In the genomic region with DNA sequence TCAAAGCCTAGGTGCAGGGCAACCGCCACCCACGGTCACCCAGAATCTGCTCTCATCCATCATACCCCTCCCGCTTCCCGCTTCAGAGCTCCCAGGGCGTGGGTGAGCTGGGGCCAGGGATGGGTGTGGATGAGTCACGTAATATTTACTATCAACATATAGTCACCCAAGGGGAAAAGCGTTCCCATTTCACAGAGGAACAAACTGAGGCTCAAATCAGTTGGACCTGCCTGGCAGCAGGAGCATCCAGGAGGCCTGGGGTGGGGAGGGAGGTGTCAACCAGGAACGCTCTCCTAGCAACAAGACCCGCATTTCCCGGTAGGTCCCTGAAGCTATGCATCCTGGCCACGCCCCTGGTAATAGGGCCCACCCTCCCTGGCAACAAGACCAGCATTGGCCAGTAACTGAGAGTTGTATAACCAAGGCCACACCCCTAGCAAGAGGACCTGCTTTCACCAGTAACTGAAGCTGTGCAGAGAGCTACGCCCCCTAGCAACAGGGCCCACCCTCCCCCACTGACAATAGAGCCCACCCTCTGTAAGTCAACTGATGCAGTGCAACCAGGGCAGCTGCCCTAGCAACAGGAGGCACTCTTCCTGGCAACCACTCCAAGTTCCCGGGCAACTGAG, we compare ENCODE assay signal across 8 cellular contexts. TPM values are rescaled to one million over a fixed set of nuclear protein-coding genes. Genes with fewer than 3 reads are reported as not detected.
DNase-seq lines count a peak whose midpoint lies in the region; ATAC-seq and TF ChIP-seq lines count a peak whose summit lies in the region.

No MANE protein-coding gene starts in this region.

- CTCF ChIA-PET in Panc1 (lab: Charles Lee) = interaction anchor here (2.3 kb wide), 1 partner anchor 39 kb away, joined by 6 read pairs; no protein-coding TSS in a partner anchor

- no peak overlapping the region for H3K4me3 ChIP-seq in Panc1 (ENCODE audit: low read depth in 2 of 2, low read length in 2 of 2)

- no peak overlapping the region for H3K27ac Mint-ChIP-seq in stimulated activated naive B cell treated with anti-CD40 and anti-IgM and Interleukin-4, amounts not matched to agents 10 μg/mL and 1 μg/mL and 100 μg/mL, for 72 hours
- H3K27ac Mint-ChIP-seq in mesothelial cell of epicardium = no peak overlapping the region

- ATAC-seq in Panc1 (peak; percentile 56), HG02642 (IDR thresholded peaks at IDR 0.05; ENCODE audit: poor library complexity, unreplicated experiment) (no peak)
- ATAC-seq in stimulated activated naive B cell treated with anti-CD40 and anti-IgM and Interleukin-4, amounts not matched to agents 10 μg/mL and 1 μg/mL and 100 μg/mL, for 72 hours (replicated peaks) = peak; percentile 35 to 42

- TF ChIP-seq CTCF in Panc1 (IDR thresholded peaks at IDR 0.05) (no peak), mesothelial cell of epicardium (IDR thresholded peaks at IDR 0.05; ENCODE audit: unreplicated experiment) (no peak)

- BruUV-seq in Panc1 (replicated peaks; lab: Mats Ljungman, UMichigan) = no TSS peak

- DNase-seq in NOMO-1 (lab: John Stamatoyannopoulos, UW; ENCODE audit: unreplicated experiment in 2 of 2) = peak; percentile 13 to 23
- no peak for DNase-seq in NOMO-1 treated with dmso at 0.1 percent for 144 hours (lab: John Stamatoyannopoulos, UW; ENCODE audit: unreplicated experiment)
- peak; percentile 61 to 64 for DNase-seq in Kasumi-1 (lab: John Stamatoyannopoulos, UW)
- no peak for DNase-seq in Panc1 (ENCODE audit: low read depth, low spot score)
- peak; percentile 32 for DNase-seq in fibroblast of peridontal ligament (ENCODE audit: extremely low read depth)
- no peak for DNase-seq in stimulated activated naive B cell treated with anti-CD40 and anti-IgM and Interleukin-4, amounts not matched to agents 10 μg/mL and 1 μg/mL and 100 μg/mL, for 72 hours
- DNase-seq in mesothelial cell of epicardium (ENCODE audit: low spot score in 2 of 2, unreplicated experiment in 2 of 2) = no peak

- POLR2A ChIA-PET in Panc1 (lab: Charles Lee) = interaction anchor here (0.7 kb wide), 1 partner anchor 12 kb away, joined by 3 read pairs; no protein-coding TSS in a partner anchor

- peaks cover 8 to 20% of the 10 kb centered on the region in 2 donors for H3K27me3 Mint-ChIP-seq in stimulated activated naive B cell treated with anti-CD40 and anti-IgM and Interleukin-4, amounts not matched to agents 10 μg/mL and 1 μg/mL and 100 μg/mL, for 72 hours
- H3K27me3 Mint-ChIP-seq in mesothelial cell of epicardium (ENCODE audit: low read depth) = no peaks in the 10 kb centered on the region

- H3K36me3 ChIP-seq in Panc1 (ENCODE audit: control insufficient read depth, insufficient read depth, low read length) = no peaks in the 10 kb centered on the region

- no peaks in the 10 kb centered on the region for H3K9me3 ChIP-seq in Panc1 (ENCODE audit: control insufficient read depth, insufficient read depth, low read depth, low read length)

- H3K36me3 Mint-ChIP-seq in stimulated activated naive B cell treated with anti-CD40 and anti-IgM and Interleukin-4, amounts not matched to agents 10 μg/mL and 1 μg/mL and 100 μg/mL, for 72 hours = peaks cover 0 to 2% of the 10 kb centered on the region in 2 donors
- H3K36me3 Mint-ChIP-seq in mesothelial cell of epicardium = peaks cover 11% of the 10 kb centered on the region

- H3K9me3 Mint-ChIP-seq in stimulated activated naive B cell treated with anti-CD40 and anti-IgM and Interleukin-4, amounts not matched to agents 10 μg/mL and 1 μg/mL and 100 μg/mL, for 72 hours = no peaks in the 10 kb centered on the region
- H3K9me3 Mint-ChIP-seq in mesothelial cell of epicardium = no peaks in the 10 kb centered on the region

- peaks cover 12 to 17% of the 10 kb centered on the region in 2 donors for H3K4me1 Mint-ChIP-seq in stimulated activated naive B cell treated with anti-CD40 and anti-IgM and Interleukin-4, amounts not matched to agents 10 μg/mL and 1 μg/mL and 100 μg/mL, for 72 hours
- H3K4me1 Mint-ChIP-seq in mesothelial cell of epicardium = peaks cover 3% of the 10 kb centered on the region

- no peaks in the 10 kb centered on the region for H3K27me3 ChIP-seq in Panc1 (ENCODE audit: control insufficient read depth, insufficient read depth, low read length)

- no peak overlapping the region for H3K4me3 Mint-ChIP-seq in stimulated activated naive B cell treated with anti-CD40 and anti-IgM and Interleukin-4, amounts not matched to agents 10 μg/mL and 1 μg/mL and 100 μg/mL, for 72 hours
- no peak overlapping the region for H3K4me3 Mint-ChIP-seq in mesothelial cell of epicardium

- in situ Hi-C loops in Panc1 (cut with HindIII; ENCODE audit: low pct_unique_long_range_greater_than_20kb, low sequenced_read_pairs) = no loop called here

- intact Hi-C loops in Panc1 (cut with micrococcal nuclease; ENCODE audit: unreplicated experiment) = loop anchor here (5.0 kb wide), 1 partner anchor 38 kb away; no protein-coding TSS in a partner anchor

- H3K4me1 ChIP-seq in Panc1 (ENCODE audit: control insufficient read depth, insufficient read depth, low read length) = peaks cover 11% of the 10 kb centered on the region

- H3K27ac ChIP-seq in Panc1 (ENCODE audit: low read length) = no peak overlapping the region

RNA-seq across cellular contexts. Expression of a gene that starts 32.7 kb away (rescaled TPM):
- total RNA-seq in Panc1 (2021; ENCODE audit: unreplicated experiment) = 29.5 TPM
- polyA plus RNA-seq in Panc1 (2012; ENCODE audit: insufficient read length) = 38.4 TPM
- 21.0 to 23.2 TPM (median 22.9 TPM) in 3 replicates for total RNA-seq in mesothelial cell of epicardium

RNA-seq across cellular contexts. Expression of a gene that starts 32.8 kb away (rescaled TPM):
- total RNA-seq in Panc1 (2021; ENCODE audit: unreplicated experiment) = 108 TPM
- 251 TPM for polyA plus RNA-seq in Panc1 (2012; ENCODE audit: insufficient read length)
- 87.8 to 93.5 TPM (median 93.5 TPM) in 3 replicates for total RNA-seq in mesothelial cell of epicardium

RNA-seq across cellular contexts. Expression of a gene that starts 42.3 kb away (rescaled TPM):
- total RNA-seq in Panc1 (2021; ENCODE audit: unreplicated experiment) = 8.2 TPM
- 11.1 TPM for polyA plus RNA-seq in Panc1 (2012; ENCODE audit: insufficient read length)
- 38.4 to 43.8 TPM (median 41.2 TPM) in 3 replicates for total RNA-seq in mesothelial cell of epicardium

RNA-seq across cellular contexts. Expression of a gene that starts 46.6 kb away (rescaled TPM):
- total RNA-seq in Panc1 (2021; ENCODE audit: unreplicated experiment) = 32.2 TPM
- 38.0 TPM for polyA plus RNA-seq in Panc1 (2012; ENCODE audit: insufficient read length)
- total RNA-seq in mesothelial cell of epicardium = 13.4 to 17.5 TPM (median 15.6 TPM) in 3 replicates

Comparison
In these comparisons a context has a peak if more than half of its experiments do, and no peak if none do; other contexts are left out.
1. DNase-seq: peak in NOMO-1 (2 of 2), Kasumi-1 (2 of 2) and fibroblast of peridontal ligament (single experiment); none in NOMO-1 treated with dmso at 0.1 percent for 144 hours (single experiment), Panc1 (single experiment), stimulated activated naive B cell treated with anti-CD40 and anti-IgM and Interleukin-4, amounts not matched to agents 10 μg/mL and 1 μg/mL and 100 μg/mL, for 72 hours (single experiment) and mesothelial cell of epicardium (0 of 2).